In genomic region chr3:159934216-159934615, GRCh38 we compare ENCODE assay signal across 10 cellular contexts.
"Had no signal": no experiment of that assay in that cellular context is flagged by ENCODE, and none has a peak within 500 bp of the region (broad histone marks: within the 10 kb centered on the region; RNA-seq: fewer than 3 reads in every experiment).

No MANE protein-coding gene starts in this region.

- H3K4me3 ChIP-seq: GM23248, HAP-1 had no signal

- H3K4me1 ChIP-seq: HAP-1 had no signal

- H3K36me3 ChIP-seq: HAP-1 had no signal

- DNase-seq: GM23248, GOT3, H7, Kasumi-1, KG1 had no signal

- H2AFZ ChIP-seq: GM23248 had no signal

- H3K9ac ChIP-seq: GM23248 had no signal

- ATAC-seq: HCT116, HepG2 had no signal

- H3K27ac ChIP-seq: GM23248, HL-60 had no signal

- FAIRE-seq: HepG2 had no signal

- H3K27me3 Mint-ChIP-seq: IgD-negative memory B cell had no signal
